1 cellular context compared by ENCODE assay signal in the genomic region with DNA sequence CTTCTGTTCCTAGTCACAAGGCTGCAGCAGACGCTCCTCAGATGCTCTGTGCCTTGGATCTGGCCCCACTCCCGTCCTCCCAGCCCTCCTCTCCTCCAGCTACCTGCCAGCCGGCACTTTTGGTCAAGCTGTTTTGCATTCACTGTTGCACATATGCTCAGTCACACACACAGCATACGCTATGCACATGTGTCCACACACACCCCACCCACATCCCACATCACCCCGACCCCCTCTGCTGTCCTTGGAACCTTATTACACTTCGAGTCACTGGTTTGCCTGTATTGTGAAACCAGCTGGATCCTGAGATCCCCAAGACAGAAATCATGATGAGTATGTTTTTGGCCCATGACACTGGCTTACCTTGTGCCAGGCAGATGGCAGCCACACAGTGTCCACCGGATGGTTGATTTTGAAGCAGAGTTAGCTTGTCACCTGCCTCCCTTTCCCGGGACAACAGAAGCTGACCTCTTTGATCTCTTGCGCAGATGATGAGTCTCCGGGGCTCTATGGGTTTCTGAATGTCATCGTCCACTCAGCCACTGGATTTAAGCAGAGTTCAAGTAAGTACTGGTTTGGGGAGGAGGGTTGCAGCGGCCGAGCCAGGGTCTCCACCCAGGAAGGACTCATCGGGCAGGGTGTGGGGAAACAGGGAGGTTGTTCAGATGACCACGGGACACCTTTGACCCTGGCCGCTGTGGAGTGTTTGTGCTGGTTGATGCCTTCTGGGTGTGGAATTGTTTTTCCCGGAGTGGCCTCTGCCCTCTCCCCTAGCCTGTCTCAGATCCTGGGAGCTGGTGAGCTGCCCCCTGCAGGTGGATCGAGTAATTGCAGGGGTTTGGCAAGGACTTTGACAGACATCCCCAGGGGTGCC.
TF ChIP-seq lines count a peak whose summit lies in the region.

No MANE protein-coding gene starts in this region.

TF ChIP-seq in HepG2, 621 proteins besides CTCF, POLR2A, EP300 and RAD21 (continued from another document and continues in another):
- TF ChIP-seq, protein P1, sequence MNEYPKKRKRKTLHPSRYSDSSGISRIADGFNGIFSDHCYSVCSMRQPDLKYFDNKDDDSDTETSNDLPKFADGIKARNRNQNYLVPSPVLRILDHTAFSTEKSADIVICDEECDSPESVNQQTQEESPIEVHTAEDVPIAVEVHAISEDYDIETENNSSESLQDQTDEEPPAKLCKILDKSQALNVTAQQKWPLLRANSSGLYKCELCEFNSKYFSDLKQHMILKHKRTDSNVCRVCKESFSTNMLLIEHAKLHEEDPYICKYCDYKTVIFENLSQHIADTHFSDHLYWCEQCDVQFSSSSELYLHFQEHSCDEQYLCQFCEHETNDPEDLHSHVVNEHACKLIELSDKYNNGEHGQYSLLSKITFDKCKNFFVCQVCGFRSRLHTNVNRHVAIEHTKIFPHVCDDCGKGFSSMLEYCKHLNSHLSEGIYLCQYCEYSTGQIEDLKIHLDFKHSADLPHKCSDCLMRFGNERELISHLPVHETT (CRISPR knock-in tag; conservative IDR thresholded peaks at IDR 0.05) = no peak
- TF ChIP-seq KLF16 (CRISPR knock-in tag; IDR thresholded peaks at IDR 0.05) = no peak
- TF ChIP-seq, protein P2, sequence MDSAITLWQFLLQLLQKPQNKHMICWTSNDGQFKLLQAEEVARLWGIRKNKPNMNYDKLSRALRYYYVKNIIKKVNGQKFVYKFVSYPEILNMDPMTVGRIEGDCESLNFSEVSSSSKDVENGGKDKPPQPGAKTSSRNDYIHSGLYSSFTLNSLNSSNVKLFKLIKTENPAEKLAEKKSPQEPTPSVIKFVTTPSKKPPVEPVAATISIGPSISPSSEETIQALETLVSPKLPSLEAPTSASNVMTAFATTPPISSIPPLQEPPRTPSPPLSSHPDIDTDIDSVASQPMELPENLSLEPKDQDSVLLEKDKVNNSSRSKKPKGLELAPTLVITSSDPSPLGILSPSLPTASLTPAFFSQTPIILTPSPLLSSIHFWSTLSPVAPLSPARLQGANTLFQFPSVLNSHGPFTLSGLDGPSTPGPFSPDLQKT (CRISPR knock-in tag; IDR thresholded peaks at IDR 0.05; ENCODE audit: borderline replicate concordance) = no peak
- TF ChIP-seq ZNF12 (CRISPR knock-in tag; IDR thresholded peaks at IDR 0.05) = no peak
- TF ChIP-seq SIN3B (IDR thresholded peaks at IDR 0.05; ENCODE audit: low read length) = no peak
- peak; percentile 97 for TF ChIP-seq ZNF263 (CRISPR knock-in tag; IDR thresholded peaks at IDR 0.05)
- TF ChIP-seq HNRNPUL1 (IDR thresholded peaks at IDR 0.05; ENCODE audit: low read depth, low read length) = no peak
- peak; percentile 19; the same call in 1 of the 2 replicates for TF ChIP-seq NCOR1 (IDR thresholded peaks at IDR 0.05; ENCODE audit: borderline replicate concordance, low read length)
- no peak for TF ChIP-seq ZNF205 (CRISPR knock-in tag; IDR thresholded peaks at IDR 0.05)
- TF ChIP-seq SP5 (CRISPR knock-in tag; IDR thresholded peaks at IDR 0.05; ENCODE audit: borderline replicate concordance, low read depth) = no peak
- no peak for TF ChIP-seq ZFP41 (CRISPR knock-in tag; IDR thresholded peaks at IDR 0.05; ENCODE audit: borderline replicate concordance)
- no peak for TF ChIP-seq ZNF777 (CRISPR knock-in tag; IDR thresholded peaks at IDR 0.05)
- TF ChIP-seq ZNF451 (CRISPR knock-in tag; IDR thresholded peaks at IDR 0.05) = no peak
- TF ChIP-seq, protein P3, sequence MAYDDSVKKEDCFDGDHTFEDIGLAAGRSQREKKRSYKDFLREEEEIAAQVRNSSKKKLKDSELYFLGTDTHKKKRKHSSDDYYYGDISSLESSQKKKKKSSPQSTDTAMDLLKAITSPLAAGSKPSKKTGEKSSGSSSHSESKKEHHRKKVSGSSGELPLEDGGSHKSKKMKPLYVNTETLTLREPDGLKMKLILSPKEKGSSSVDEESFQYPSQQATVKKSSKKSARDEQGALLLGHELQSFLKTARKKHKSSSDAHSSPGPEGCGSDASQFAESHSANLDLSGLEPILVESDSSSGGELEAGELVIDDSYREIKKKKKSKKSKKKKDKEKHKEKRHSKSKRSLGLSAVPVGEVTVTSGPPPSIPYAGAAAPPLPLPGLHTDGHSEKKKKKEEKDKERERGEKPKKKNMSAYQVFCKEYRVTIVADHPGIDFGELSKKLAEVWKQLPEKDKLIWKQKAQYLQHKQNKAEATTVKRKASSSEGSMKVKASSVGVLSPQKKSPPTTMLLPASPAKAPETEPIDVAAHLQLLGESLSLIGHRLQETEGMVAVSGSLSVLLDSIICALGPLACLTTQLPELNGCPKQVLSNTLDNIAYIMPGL (CRISPR knock-in tag; IDR thresholded peaks at IDR 0.05; ENCODE audit: borderline replicate concordance in 1 of 2, low read depth in 1 of 2) = peak in 1 of 2 experiments; percentile 30; a peak in 2 of 4 replicates
- TF ChIP-seq, protein P4, sequence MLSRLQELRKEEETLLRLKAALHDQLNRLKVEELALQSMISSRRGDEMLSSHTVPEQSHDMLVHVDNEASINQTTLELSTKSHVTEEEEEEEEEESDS (CRISPR knock-in tag; IDR thresholded peaks at IDR 0.05; ENCODE audit: borderline replicate concordance) = no peak
- TF ChIP-seq ZNF629 (CRISPR knock-in tag; conservative IDR thresholded peaks at IDR 0.05) = no peak
- TF ChIP-seq ZNF354B (CRISPR knock-in tag; IDR thresholded peaks at IDR 0.05) = no peak
- TF ChIP-seq, protein P5, sequence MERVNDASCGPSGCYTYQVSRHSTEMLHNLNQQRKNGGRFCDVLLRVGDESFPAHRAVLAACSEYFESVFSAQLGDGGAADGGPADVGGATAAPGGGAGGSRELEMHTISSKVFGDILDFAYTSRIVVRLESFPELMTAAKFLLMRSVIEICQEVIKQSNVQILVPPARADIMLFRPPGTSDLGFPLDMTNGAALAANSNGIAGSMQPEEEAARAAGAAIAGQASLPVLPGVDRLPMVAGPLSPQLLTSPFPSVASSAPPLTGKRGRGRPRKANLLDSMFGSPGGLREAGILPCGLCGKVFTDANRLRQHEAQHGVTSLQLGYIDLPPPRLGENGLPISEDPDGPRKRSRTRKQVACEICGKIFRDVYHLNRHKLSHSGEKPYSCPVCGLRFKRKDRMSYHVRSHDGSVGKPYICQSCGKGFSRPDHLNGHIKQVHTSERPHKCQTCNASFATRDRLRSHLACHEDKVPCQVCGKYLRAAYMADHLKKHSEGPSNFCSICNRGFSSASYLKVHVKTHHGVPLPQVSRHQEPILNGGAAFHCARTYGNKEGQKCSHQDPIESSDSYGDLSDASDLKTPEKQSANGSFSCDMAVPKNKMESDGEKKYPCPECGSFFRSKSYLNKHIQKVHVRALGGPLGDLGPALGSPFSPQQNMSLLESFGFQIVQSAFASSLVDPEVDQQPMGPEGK (CRISPR knock-in tag; IDR thresholded peaks at IDR 0.05) = peak; percentile 59; the same call in 1 of the 2 replicates
- no peak for TF ChIP-seq ZNF256 (CRISPR knock-in tag; conservative IDR thresholded peaks at IDR 0.05)
- TF ChIP-seq, protein P6, sequence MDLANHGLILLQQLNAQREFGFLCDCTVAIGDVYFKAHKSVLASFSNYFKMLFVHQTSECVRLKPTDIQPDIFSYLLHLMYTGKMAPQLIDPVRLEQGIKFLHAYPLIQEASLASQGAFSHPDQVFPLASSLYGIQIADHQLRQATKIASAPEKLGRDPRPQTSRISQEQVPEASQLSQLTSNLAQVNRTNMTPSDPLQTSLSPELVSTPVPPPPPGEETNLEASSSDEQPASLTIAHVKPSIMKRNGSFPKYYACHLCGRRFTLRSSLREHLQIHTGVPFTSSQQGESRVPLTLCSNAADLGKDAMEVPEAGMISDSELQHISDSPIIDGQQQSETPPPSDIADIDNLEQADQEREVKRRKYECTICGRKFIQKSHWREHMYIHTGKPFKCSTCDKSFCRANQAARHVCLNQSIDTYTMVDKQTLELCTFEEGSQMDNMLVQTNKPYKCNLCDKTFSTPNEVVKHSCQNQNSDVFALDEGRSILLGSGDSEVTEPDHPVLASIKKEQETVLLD (CRISPR knock-in tag; IDR thresholded peaks at IDR 0.05; ENCODE audit: low read depth) = no peak
- TF ChIP-seq, protein P7, sequence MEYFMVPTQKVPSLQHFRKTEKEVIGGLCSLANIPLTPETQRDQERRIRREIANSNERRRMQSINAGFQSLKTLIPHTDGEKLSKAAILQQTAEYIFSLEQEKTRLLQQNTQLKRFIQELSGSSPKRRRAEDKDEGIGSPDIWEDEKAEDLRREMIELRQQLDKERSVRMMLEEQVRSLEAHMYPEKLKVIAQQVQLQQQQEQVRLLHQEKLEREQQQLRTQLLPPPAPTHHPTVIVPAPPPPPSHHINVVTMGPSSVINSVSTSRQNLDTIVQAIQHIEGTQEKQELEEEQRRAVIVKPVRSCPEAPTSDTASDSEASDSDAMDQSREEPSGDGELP (IDR thresholded peaks at IDR 0.05; ENCODE audit: borderline replicate concordance, low read depth) = no peak
- no peak; the same call in 1 of the 2 replicates for TF ChIP-seq ARID2 (CRISPR knock-in tag; IDR thresholded peaks at IDR 0.05; ENCODE audit: borderline replicate concordance)
- peak; percentile 51 to 81; a peak in 3 of 4 replicates for TF ChIP-seq NR2F1 (CRISPR knock-in tag; IDR thresholded peaks at IDR 0.05)
- TF ChIP-seq IKZF4 (CRISPR knock-in tag; IDR thresholded peaks at IDR 0.05; ENCODE audit: borderline replicate concordance, low read depth, not compliant biosample characterization) = no peak
- no peak for TF ChIP-seq CREB1 (IDR thresholded peaks at IDR 0.05)
- no peak for TF ChIP-seq CREB1 (CRISPR knock-in tag; IDR thresholded peaks at IDR 0.05)
- no peak for TF ChIP-seq MEIS1 (CRISPR knock-in tag; IDR thresholded peaks at IDR 0.05; ENCODE audit: borderline replicate concordance)
- TF ChIP-seq U2AF2 (IDR thresholded peaks at IDR 0.05; ENCODE audit: low read depth, low read length) = no peak
- TF ChIP-seq, protein P8, sequence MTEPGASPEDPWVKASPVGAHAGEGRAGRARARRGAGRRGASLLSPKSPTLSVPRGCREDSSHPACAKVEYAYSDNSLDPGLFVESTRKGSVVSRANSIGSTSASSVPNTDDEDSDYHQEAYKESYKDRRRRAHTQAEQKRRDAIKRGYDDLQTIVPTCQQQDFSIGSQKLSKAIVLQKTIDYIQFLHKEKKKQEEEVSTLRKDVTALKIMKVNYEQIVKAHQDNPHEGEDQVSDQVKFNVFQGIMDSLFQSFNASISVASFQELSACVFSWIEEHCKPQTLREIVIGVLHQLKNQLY (CRISPR knock-in tag; IDR thresholded peaks at IDR 0.05) = no peak
- no peak; the same call in 1 of the 2 replicates for TF ChIP-seq ZNF441 (CRISPR knock-in tag; IDR thresholded peaks at IDR 0.05; ENCODE audit: borderline replicate concordance)
- TF ChIP-seq FOXA3 (CRISPR knock-in tag; IDR thresholded peaks at IDR 0.05) = peak; percentile 20; the same call in 1 of the 2 replicates
- no peak for TF ChIP-seq ELF1 (CRISPR knock-in tag; IDR thresholded peaks at IDR 0.05)
- TF ChIP-seq, protein P9, sequence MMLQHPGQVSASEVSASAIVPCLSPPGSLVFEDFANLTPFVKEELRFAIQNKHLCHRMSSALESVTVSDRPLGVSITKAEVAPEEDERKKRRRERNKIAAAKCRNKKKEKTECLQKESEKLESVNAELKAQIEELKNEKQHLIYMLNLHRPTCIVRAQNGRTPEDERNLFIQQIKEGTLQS (CRISPR knock-in tag; IDR thresholded peaks at IDR 0.05) = no peak
- TF ChIP-seq, protein P10, sequence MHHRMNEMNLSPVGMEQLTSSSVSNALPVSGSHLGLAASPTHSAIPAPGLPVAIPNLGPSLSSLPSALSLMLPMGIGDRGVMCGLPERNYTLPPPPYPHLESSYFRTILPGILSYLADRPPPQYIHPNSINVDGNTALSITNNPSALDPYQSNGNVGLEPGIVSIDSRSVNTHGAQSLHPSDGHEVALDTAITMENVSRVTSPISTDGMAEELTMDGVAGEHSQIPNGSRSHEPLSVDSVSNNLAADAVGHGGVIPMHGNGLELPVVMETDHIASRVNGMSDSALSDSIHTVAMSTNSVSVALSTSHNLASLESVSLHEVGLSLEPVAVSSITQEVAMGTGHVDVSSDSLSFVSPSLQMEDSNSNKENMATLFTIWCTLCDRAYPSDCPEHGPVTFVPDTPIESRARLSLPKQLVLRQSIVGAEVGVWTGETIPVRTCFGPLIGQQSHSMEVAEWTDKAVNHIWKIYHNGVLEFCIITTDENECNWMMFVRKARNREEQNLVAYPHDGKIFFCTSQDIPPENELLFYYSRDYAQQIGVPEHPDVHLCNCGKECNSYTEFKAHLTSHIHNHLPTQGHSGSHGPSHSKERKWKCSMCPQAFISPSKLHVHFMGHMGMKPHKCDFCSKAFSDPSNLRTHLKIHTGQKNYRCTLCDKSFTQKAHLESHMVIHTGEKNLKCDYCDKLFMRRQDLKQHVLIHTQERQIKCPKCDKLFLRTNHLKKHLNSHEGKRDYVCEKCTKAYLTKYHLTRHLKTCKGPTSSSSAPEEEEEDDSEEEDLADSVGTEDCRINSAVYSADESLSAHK (CRISPR knock-in tag; IDR thresholded peaks at IDR 0.05; ENCODE audit: borderline replicate concordance) = no peak
- TF ChIP-seq BORCS8-MEF2B (CRISPR knock-in tag; IDR thresholded peaks at IDR 0.05) = peak; percentile 47; the same call in 1 of the 2 replicates
- TF ChIP-seq, protein P11, sequence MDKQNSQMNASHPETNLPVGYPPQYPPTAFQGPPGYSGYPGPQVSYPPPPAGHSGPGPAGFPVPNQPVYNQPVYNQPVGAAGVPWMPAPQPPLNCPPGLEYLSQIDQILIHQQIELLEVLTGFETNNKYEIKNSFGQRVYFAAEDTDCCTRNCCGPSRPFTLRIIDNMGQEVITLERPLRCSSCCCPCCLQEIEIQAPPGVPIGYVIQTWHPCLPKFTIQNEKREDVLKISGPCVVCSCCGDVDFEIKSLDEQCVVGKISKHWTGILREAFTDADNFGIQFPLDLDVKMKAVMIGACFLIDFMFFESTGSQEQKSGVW (CRISPR knock-in tag; IDR thresholded peaks at IDR 0.05; ENCODE audit: borderline replicate concordance) = no peak
- TF ChIP-seq GATAD1 (CRISPR knock-in tag; IDR thresholded peaks at IDR 0.05) = no peak
- no peak for TF ChIP-seq ZFAT (CRISPR knock-in tag; conservative IDR thresholded peaks at IDR 0.05)
- no peak for TF ChIP-seq MATR3 (CRISPR knock-in tag; IDR thresholded peaks at IDR 0.05)
